2 cellular contexts compared by ENCODE assay signal in the genomic region with DNA sequence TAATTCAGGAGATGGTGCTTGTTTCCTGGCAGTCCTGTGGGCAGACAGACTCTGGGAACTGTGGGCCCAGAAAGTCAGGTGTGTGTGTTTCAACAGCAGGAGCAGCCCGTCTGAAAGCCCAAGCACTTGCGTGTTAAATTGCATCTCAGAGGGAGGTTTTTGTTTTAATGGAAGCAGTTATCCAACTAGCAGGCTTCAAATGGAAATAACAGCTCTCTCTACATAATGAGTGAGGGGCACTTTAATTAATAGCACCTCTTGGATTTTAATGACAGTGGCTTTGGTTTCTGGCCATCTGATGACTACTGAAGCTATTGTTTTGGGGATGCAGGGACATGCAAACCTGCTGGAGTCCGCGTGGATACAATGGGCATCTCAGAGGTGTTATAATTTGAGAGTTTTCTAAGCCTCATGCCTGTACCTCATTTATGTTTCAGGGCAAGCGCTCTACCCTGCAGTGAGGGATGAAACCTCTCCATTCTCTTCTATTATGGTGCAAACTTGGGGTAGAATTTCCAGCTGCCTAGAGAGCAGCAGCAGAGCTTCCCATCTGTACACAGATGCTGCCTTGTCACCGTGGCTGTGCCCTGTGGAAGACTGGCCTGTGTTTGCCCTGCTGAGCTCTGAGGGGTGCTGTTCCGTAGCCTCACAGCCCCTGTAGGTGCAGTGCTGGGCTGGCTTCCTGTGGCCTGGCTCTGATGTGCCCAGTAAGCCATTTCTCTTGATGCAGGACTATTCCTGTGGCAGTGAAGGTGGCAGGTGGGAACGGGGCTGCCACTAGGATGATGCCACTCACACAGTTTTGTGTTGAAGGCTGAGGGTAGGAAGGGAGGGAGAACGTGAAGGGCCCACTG.
A peak's percentile ranks its signal among the peaks of the same experiment; 100 is the strongest.
TF ChIP-seq lines count a peak whose summit lies in the region.

No MANE protein-coding gene starts in this region.

TF ChIP-seq in HCT116, 20 proteins besides CTCF, POLR2A, EP300 and RAD21:
- TF ChIP-seq TCF7L2 (IDR thresholded peaks at IDR 0.05; ENCODE audit: borderline replicate concordance, extremely low read depth, insufficient read depth, insufficient read length), result no peak
- TF ChIP-seq SIN3A (IDR thresholded peaks at IDR 0.05; ENCODE audit: low read depth), result no peak
- no peak for TF ChIP-seq SRF (IDR thresholded peaks at IDR 0.05; ENCODE audit: low read depth)
- TF ChIP-seq ELF1 (IDR thresholded peaks at IDR 0.05; ENCODE audit: borderline replicate concordance, low read depth), result no peak
- TF ChIP-seq SP1 (IDR thresholded peaks at IDR 0.05; ENCODE audit: low read depth), result no peak
- TF ChIP-seq, protein P1, sequence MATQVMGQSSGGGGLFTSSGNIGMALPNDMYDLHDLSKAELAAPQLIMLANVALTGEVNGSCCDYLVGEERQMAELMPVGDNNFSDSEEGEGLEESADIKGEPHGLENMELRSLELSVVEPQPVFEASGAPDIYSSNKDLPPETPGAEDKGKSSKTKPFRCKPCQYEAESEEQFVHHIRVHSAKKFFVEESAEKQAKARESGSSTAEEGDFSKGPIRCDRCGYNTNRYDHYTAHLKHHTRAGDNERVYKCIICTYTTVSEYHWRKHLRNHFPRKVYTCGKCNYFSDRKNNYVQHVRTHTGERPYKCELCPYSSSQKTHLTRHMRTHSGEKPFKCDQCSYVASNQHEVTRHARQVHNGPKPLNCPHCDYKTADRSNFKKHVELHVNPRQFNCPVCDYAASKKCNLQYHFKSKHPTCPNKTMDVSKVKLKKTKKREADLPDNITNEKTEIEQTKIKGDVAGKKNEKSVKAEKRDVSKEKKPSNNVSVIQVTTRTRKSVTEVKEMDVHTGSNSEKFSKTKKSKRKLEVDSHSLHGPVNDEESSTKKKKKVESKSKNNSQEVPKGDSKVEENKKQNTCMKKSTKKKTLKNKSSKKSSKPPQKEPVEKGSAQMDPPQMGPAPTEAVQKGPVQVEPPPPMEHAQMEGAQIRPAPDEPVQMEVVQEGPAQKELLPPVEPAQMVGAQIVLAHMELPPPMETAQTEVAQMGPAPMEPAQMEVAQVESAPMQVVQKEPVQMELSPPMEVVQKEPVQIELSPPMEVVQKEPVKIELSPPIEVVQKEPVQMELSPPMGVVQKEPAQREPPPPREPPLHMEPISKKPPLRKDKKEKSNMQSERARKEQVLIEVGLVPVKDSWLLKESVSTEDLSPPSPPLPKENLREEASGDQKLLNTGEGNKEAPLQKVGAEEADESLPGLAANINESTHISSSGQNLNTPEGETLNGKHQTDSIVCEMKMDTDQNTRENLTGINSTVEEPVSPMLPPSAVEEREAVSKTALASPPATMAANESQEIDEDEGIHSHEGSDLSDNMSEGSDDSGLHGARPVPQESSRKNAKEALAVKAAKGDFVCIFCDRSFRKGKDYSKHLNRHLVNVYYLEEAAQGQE (IDR thresholded peaks at IDR 0.05; ENCODE audit: low read depth), result no peak
- TF ChIP-seq CBX3 (IDR thresholded peaks at IDR 0.05; ENCODE audit: low read depth), result no peak
- TF ChIP-seq FOSL1 (IDR thresholded peaks at IDR 0.05; ENCODE audit: low read depth), result no peak
- TF ChIP-seq JUND (IDR thresholded peaks at IDR 0.05), result no peak
- TF ChIP-seq EZH2phosphoT487 (IDR thresholded peaks at IDR 0.05; ENCODE audit: borderline replicate concordance), result no peak
- no peak for TF ChIP-seq EGR1 (IDR thresholded peaks at IDR 0.05; ENCODE audit: low read depth)
- no peak for TF ChIP-seq ZFX (IDR thresholded peaks at IDR 0.05)
- TF ChIP-seq, protein P2, sequence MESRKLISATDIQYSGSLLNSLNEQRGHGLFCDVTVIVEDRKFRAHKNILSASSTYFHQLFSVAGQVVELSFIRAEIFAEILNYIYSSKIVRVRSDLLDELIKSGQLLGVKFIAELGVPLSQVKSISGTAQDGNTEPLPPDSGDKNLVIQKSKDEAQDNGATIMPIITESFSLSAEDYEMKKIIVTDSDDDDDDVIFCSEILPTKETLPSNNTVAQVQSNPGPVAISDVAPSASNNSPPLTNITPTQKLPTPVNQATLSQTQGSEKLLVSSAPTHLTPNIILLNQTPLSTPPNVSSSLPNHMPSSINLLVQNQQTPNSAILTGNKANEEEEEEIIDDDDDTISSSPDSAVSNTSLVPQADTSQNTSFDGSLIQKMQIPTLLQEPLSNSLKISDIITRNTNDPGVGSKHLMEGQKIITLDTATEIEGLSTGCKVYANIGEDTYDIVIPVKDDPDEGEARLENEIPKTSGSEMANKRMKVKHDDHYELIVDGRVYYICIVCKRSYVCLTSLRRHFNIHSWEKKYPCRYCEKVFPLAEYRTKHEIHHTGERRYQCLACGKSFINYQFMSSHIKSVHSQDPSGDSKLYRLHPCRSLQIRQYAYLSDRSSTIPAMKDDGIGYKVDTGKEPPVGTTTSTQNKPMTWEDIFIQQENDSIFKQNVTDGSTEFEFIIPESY (IDR thresholded peaks at IDR 0.05; ENCODE audit: extremely low read depth, insufficient replicate concordance, low read length), result no peak
- TF ChIP-seq, protein P3, sequence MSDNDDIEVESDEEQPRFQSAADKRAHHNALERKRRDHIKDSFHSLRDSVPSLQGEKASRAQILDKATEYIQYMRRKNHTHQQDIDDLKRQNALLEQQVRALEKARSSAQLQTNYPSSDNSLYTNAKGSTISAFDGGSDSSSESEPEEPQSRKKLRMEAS (IDR thresholded peaks at IDR 0.05), result no peak
- no peak for TF ChIP-seq YY1 (IDR thresholded peaks at IDR 0.05; ENCODE audit: extremely low read depth, insufficient replicate concordance, low read depth, low read length)
- TF ChIP-seq POLR2AphosphoS5 (IDR thresholded peaks at IDR 0.05; ENCODE audit: low read depth, low read length), result no peak
- no peak for TF ChIP-seq EZH2 (IDR thresholded peaks at IDR 0.05)

TF ChIP-seq in WTC11, 78 proteins besides CTCF, POLR2A, EP300 and RAD21 (continued from another document):
- TF ChIP-seq, protein P4, sequence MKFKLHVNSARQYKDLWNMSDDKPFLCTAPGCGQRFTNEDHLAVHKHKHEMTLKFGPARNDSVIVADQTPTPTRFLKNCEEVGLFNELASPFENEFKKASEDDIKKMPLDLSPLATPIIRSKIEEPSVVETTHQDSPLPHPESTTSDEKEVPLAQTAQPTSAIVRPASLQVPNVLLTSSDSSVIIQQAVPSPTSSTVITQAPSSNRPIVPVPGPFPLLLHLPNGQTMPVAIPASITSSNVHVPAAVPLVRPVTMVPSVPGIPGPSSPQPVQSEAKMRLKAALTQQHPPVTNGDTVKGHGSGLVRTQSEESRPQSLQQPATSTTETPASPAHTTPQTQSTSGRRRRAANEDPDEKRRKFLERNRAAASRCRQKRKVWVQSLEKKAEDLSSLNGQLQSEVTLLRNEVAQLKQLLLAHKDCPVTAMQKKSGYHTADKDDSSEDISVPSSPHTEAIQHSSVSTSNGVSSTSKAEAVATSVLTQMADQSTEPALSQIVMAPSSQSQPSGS (CRISPR knock-in tag; IDR thresholded peaks at IDR 0.05; ENCODE audit: borderline replicate concordance, low read depth), result no peak
- TF ChIP-seq, protein P5, sequence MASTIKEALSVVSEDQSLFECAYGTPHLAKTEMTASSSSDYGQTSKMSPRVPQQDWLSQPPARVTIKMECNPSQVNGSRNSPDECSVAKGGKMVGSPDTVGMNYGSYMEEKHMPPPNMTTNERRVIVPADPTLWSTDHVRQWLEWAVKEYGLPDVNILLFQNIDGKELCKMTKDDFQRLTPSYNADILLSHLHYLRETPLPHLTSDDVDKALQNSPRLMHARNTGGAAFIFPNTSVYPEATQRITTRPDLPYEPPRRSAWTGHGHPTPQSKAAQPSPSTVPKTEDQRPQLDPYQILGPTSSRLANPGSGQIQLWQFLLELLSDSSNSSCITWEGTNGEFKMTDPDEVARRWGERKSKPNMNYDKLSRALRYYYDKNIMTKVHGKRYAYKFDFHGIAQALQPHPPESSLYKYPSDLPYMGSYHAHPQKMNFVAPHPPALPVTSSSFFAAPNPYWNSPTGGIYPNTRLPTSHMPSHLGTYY (CRISPR knock-in tag; IDR thresholded peaks at IDR 0.05), result no peak
- TF ChIP-seq EMX1 (CRISPR knock-in tag; IDR thresholded peaks at IDR 0.05), result no peak
- TF ChIP-seq ZNF423 (CRISPR knock-in tag; IDR thresholded peaks at IDR 0.05), result no peak; the same call in none of the 2 replicates
- TF ChIP-seq TEAD1 (CRISPR knock-in tag; IDR thresholded peaks at IDR 0.05), result peak; percentile 47
- TF ChIP-seq, protein P6, sequence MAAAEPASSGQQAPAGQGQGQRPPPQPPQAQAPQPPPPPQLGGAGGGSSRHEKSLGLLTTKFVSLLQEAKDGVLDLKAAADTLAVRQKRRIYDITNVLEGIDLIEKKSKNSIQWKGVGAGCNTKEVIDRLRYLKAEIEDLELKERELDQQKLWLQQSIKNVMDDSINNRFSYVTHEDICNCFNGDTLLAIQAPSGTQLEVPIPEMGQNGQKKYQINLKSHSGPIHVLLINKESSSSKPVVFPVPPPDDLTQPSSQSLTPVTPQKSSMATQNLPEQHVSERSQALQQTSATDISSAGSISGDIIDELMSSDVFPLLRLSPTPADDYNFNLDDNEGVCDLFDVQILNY (CRISPR knock-in tag; IDR thresholded peaks at IDR 0.05), result no peak
- TF ChIP-seq NR3C1 (CRISPR knock-in tag; conservative IDR thresholded peaks at IDR 0.05; ENCODE audit: low read depth), result no peak
- TF ChIP-seq ZNF138 (CRISPR knock-in tag; conservative IDR thresholded peaks at IDR 0.05), result no peak
- TF ChIP-seq PRRX2 (CRISPR knock-in tag; IDR thresholded peaks at IDR 0.05), result no peak
- no peak for TF ChIP-seq TCF7 (CRISPR knock-in tag; IDR thresholded peaks at IDR 0.05; ENCODE audit: low read depth)
- TF ChIP-seq GTF2I (CRISPR knock-in tag; conservative IDR thresholded peaks at IDR 0.05), result no peak
- TF ChIP-seq, protein P7, sequence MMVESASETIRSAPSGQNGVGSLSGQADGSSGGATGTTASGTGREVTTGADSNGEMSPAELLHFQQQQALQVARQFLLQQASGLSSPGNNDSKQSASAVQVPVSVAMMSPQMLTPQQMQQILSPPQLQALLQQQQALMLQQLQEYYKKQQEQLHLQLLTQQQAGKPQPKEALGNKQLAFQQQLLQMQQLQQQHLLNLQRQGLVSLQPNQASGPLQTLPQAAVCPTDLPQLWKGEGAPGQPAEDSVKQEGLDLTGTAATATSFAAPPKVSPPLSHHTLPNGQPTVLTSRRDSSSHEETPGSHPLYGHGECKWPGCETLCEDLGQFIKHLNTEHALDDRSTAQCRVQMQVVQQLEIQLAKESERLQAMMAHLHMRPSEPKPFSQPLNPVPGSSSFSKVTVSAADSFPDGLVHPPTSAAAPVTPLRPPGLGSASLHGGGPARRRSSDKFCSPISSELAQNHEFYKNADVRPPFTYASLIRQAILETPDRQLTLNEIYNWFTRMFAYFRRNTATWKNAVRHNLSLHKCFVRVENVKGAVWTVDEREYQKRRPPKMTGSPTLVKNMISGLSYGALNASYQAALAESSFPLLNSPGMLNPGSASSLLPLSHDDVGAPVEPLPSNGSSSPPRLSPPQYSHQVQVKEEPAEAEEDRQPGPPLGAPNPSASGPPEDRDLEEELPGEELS (CRISPR knock-in tag; IDR thresholded peaks at IDR 0.05), result peak; percentile 41; the same call in 1 of the 2 replicates
- no peak for TF ChIP-seq ZNF263 (CRISPR knock-in tag; IDR thresholded peaks at IDR 0.05; ENCODE audit: low read depth)
- TF ChIP-seq, protein P8, sequence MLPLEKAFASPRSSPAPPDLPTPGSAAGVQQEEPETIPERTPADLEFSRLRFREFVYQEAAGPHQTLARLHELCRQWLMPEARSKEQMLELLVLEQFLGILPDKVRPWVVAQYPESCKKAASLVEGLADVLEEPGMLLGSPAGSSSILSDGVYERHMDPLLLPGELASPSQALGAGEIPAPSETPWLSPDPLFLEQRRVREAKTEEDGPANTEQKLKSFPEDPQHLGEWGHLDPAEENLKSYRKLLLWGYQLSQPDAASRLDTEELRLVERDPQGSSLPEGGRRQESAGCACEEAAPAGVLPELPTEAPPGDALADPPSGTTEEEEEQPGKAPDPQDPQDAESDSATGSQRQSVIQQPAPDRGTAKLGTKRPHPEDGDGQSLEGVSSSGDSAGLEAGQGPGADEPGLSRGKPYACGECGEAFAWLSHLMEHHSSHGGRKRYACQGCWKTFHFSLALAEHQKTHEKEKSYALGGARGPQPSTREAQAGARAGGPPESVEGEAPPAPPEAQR (CRISPR knock-in tag; IDR thresholded peaks at IDR 0.05), result no peak
- TF ChIP-seq, protein P3 (CRISPR knock-in tag; IDR thresholded peaks at IDR 0.05), result no peak
- TF ChIP-seq ZBTB21 (CRISPR knock-in tag; IDR thresholded peaks at IDR 0.05; ENCODE audit: borderline replicate concordance), result no peak; the same call in 1 of the 2 replicates
- no peak for TF ChIP-seq ESRRA (CRISPR knock-in tag; IDR thresholded peaks at IDR 0.05; ENCODE audit: borderline replicate concordance)
- TF ChIP-seq, protein P9, sequence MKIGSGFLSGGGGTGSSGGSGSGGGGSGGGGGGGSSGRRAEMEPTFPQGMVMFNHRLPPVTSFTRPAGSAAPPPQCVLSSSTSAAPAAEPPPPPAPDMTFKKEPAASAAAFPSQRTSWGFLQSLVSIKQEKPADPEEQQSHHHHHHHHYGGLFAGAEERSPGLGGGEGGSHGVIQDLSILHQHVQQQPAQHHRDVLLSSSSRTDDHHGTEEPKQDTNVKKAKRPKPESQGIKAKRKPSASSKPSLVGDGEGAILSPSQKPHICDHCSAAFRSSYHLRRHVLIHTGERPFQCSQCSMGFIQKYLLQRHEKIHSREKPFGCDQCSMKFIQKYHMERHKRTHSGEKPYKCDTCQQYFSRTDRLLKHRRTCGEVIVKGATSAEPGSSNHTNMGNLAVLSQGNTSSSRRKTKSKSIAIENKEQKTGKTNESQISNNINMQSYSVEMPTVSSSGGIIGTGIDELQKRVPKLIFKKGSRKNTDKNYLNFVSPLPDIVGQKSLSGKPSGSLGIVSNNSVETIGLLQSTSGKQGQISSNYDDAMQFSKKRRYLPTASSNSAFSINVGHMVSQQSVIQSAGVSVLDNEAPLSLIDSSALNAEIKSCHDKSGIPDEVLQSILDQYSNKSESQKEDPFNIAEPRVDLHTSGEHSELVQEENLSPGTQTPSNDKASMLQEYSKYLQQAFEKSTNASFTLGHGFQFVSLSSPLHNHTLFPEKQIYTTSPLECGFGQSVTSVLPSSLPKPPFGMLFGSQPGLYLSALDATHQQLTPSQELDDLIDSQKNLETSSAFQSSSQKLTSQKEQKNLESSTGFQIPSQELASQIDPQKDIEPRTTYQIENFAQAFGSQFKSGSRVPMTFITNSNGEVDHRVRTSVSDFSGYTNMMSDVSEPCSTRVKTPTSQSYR (CRISPR knock-in tag; IDR thresholded peaks at IDR 0.05), result no peak
- no peak for TF ChIP-seq CBFB (CRISPR knock-in tag; IDR thresholded peaks at IDR 0.05; ENCODE audit: low read depth)
- TF ChIP-seq SMAD3 (CRISPR knock-in tag; IDR thresholded peaks at IDR 0.05; ENCODE audit: borderline replicate concordance), result no peak
- TF ChIP-seq ELF4 (CRISPR knock-in tag; IDR thresholded peaks at IDR 0.05; ENCODE audit: low read depth), result no peak
- peak; percentile 24; the same call in 1 of the 2 replicates for TF ChIP-seq SP1 (CRISPR knock-in tag; conservative IDR thresholded peaks at IDR 0.05)
